Comparison of ENCODE assay signal across 10 cellular contexts in the genomic region with DNA sequence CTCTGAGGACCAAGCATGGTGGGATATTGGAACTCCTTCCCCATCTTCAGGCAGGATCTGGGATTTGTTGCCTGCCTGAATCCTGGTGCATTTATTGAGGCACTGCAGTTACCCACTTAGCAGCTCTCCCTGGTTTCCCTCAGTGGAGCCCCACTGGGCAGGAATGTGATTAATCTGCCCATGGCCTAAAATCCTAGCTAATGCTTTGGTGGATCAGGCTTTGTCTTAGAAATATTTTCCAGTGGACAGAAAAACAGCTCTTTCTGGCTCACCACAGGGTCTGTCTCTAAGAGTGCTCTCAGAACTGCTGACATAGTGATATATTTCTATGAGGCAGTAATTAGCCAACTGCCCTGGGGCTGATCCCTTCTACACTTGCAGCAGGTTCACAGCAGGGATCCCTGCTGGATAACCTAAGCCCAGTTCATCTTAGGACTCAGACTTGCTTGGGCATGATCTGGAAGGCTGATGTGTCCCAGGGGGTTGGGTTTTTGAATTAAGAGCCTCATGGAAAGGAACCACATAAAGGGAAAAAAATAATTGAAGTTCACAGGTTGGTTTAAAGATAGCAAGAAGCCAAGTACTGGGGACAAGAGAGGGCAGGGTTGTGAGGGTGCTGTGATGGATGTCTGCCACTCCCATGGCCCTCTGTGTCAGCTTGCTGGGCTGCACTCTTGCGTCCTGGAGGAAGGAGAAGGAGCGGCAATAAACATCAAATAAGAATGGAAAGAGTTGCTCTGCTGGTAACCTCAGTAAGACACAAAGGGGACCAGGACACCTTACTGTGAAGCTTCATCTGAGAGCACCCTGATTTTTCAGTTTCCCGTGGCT. TPM values are rescaled to one million over a fixed set of nuclear protein-coding genes. Genes with fewer than 3 reads are reported as not detected.
DNase-seq lines count a peak whose midpoint lies in the region; FAIRE-seq and TF ChIP-seq lines count a peak whose summit lies in the region.
"Had no signal": no experiment of that assay in that cellular context is flagged by ENCODE, and none has a peak within 500 bp of the region (broad histone marks: within the 10 kb centered on the region; RNA-seq: fewer than 3 reads in every experiment).

No MANE protein-coding gene starts in this region.

- peak; percentile 41 to 47 for TF ChIP-seq CTCF in brain (conservative IDR thresholded peaks at IDR 0.05)
- no peak for TF ChIP-seq CTCF in nephron (IDR thresholded peaks at IDR 0.05; ENCODE audit: unreplicated experiment in 3 of 3)

- H3K27me3 Mint-ChIP-seq in brain (peaks cover 6% of the 10 kb centered on the region), nephron (ENCODE audit: low read depth) (peaks cover 3% of the 10 kb centered on the region)
- H3K27me3 Mint-ChIP-seq in activated CD4-positive, alpha-beta T cell treated with anti-CD3 and anti-CD28 coated beads, Interleukin-2, amount 10 ng/mL, durations not matched to agents 24 days and 14 days: peaks cover 2% of the 10 kb centered on the region

- TF ChIP-seq POLR2A in H54 (IDR thresholded peaks at IDR 0.05; ENCODE audit: low read depth, low read length): no peak

- H3K36me3 Mint-ChIP-seq in brain (no peaks in the 10 kb centered on the region), nephron (ENCODE audit: low read depth) (no peaks in the 10 kb centered on the region)
- no peaks in the 10 kb centered on the region for H3K36me3 Mint-ChIP-seq in activated CD4-positive, alpha-beta T cell treated with anti-CD3 and anti-CD28 coated beads, Interleukin-2, amount 10 ng/mL, durations not matched to agents 24 days and 14 days (ENCODE audit: low read depth)

- H3K4me1 Mint-ChIP-seq in brain (peaks cover 35% of the 10 kb centered on the region), nephron (peaks cover 5% of the 10 kb centered on the region)
- H3K4me1 Mint-ChIP-seq in activated CD4-positive, alpha-beta T cell treated with anti-CD3 and anti-CD28 coated beads, Interleukin-2, amount 10 ng/mL, durations not matched to agents 24 days and 14 days: peaks cover 8% of the 10 kb centered on the region

- H3K9me3 Mint-ChIP-seq in brain (peaks cover 0 to 21% (median 2%) of the 10 kb centered on the region in 5 experiments), nephron (no peaks in the 10 kb centered on the region)
- no peaks in the 10 kb centered on the region for H3K9me3 Mint-ChIP-seq in activated CD4-positive, alpha-beta T cell treated with anti-CD3 and anti-CD28 coated beads, Interleukin-2, amount 10 ng/mL, durations not matched to agents 24 days and 14 days
- H3K9me3 Mint-ChIP-seq: activated CD4-positive, alpha-beta T cell treated with anti-CD3 and anti-CD28 coated beads, Interleukin-2, amount 10 ng/mL, durations not matched to agents 7 days and 5 days had no signal

- H3K4me3 Mint-ChIP-seq in brain (peak overlapping the region in 2 of 5 experiments; percentile 2 to 43), nephron (no peak overlapping the region)
- no peak overlapping the region for H3K4me3 Mint-ChIP-seq in activated CD4-positive, alpha-beta T cell treated with anti-CD3 and anti-CD28 coated beads, Interleukin-2, amount 10 ng/mL, durations not matched to agents 24 days and 14 days
- H3K4me3 Mint-ChIP-seq: activated CD4-positive, alpha-beta T cell treated with anti-CD3 and anti-CD28 coated beads, Interleukin-2, amount 10 ng/mL, durations not matched to agents 7 days and 5 days had no signal

- DNase-seq in H54 (ENCODE audit: insufficient read length, low spot score) (no peak), NCI-H2171 (lab: John Stamatoyannopoulos, UW) (peak; percentile 75), KG1 (lab: John Stamatoyannopoulos, UW) (no peak), SHP77 (lab: John Stamatoyannopoulos, UW) (no peak), putamen (ENCODE audit: low spot score) (no peak)
- no peak for DNase-seq in activated CD4-positive, alpha-beta T cell treated with anti-CD3 and anti-CD28 coated beads, Interleukin-2, amount 10 ng/mL, durations not matched to agents 24 days and 14 days
- DNase-seq: activated CD4-positive, alpha-beta T cell treated with anti-CD3 and anti-CD28 coated beads, Interleukin-2, amount 10 ng/mL, durations not matched to agents 7 days and 5 days; GF-D8 had no signal

- intact Hi-C loops in activated CD4-positive, alpha-beta T cell treated with anti-CD3 and anti-CD28 coated beads, Interleukin-2, amount 10 ng/mL, durations not matched to agents 24 days and 14 days (cut with micrococcal nuclease): no loop called here

- peak; percentile 48 for FAIRE-seq in H54 (lab: Jason Lieb, UNC)

- H3K27ac Mint-ChIP-seq in brain (peak overlapping the region; percentile 67 to 96 (median 91)), nephron (peak overlapping the region in 2 of 3 experiments; percentile 7 to 68)
- no peak overlapping the region for H3K27ac Mint-ChIP-seq in activated CD4-positive, alpha-beta T cell treated with anti-CD3 and anti-CD28 coated beads, Interleukin-2, amount 10 ng/mL, durations not matched to agents 24 days and 14 days
- H3K27ac Mint-ChIP-seq: activated CD4-positive, alpha-beta T cell treated with anti-CD3 and anti-CD28 coated beads, Interleukin-2, amount 10 ng/mL, durations not matched to agents 7 days and 5 days had no signal

RNA-seq across cellular contexts. Expression of gene ZDBF2, which starts 44.2 kb away (rescaled TPM):
- polyA plus RNA-seq in brain (ENCODE audit: insufficient read depth, low read depth, low replicate concordance): 1.1 TPM
- total RNA-seq in activated CD4-positive, alpha-beta T cell treated with anti-CD3 and anti-CD28 coated beads, Interleukin-2, amount 10 ng/mL, durations not matched to agents 24 days and 14 days: 9.9 and 10.5 TPM in 2 replicates

Comparison
In these comparisons a context has a peak if more than half of its experiments do, and no peak if none do; other contexts are left out.
1. CTCF ChIP-seq: peak in brain (2 of 2); none in nephron (0 of 3).